Comparison of ENCODE assay signal across 1 cellular context in the genomic region with DNA sequence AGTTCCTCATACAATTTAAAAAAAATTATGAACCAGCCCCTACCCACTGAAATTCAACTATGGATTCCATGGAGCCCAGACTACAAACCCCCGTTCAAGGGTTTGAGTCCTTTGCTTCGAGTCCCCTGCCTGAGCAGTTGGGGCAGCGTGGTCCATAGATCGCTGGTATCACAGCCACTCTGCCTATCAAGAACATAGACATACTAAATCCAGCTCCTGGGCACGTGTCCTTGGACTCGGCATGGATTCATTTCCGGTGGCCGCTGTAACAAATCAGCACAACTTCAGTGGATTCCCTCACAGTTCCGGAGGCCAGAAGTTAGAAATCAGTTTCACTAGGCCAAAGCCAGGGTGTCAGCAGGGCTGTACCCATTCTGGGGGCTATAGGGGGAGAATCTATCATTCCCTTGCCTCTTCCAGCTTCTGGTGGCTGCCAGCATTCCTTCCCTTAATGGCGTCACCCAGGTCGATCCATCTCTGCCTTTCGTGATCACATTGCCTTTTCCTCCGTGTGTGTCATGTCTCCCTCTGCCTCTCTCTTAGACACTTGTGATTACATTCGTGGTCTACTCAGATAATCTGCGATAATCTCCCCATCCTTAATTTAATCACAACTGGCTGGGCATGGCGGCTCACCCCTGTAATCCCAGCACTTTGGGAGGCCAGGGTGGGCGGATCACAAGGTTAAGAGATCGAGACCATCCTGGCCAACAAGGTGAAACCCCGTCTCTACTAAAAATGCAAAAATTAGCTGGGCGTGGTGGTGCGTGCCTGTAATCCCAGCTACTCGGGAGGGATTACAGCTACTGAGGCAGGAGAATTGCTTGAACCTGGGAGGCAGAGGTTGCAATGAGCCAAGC.
TF ChIP-seq lines count a peak whose summit lies in the region.

No MANE protein-coding gene starts in this region.

TF ChIP-seq in IMR-90, 13 proteins besides CTCF, POLR2A, EP300 and RAD21:
- TF ChIP-seq NFE2L2 (IDR thresholded peaks at IDR 0.05; ENCODE audit: low read depth, low read length) (no peak), MXI1 (IDR thresholded peaks at IDR 0.05; ENCODE audit: borderline replicate concordance, low read depth, low read length) (no peak), RFX5 (IDR thresholded peaks at IDR 0.05; ENCODE audit: low read depth, low read length) (no peak)
